In the genomic region with DNA sequence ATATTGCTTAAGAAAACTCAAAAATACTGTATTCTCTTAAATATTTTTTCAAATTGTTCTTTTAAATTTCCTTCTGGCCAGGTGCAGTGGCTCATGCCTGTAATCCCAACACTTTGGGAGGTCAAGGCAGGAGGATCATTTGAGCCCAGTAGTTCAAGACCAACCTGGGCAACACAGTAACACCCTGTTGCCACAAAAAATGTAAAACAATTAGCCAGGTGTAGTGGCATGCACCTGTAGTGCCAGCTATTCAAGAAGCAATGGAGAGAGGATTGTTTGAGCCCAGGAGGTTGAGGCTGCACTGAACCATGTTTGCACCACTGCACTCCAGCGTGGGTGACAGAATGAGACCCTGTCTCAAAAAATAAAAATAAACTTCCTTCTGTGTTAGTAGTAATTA, we compare ENCODE assay signal across 18 cellular contexts.
DNase-seq lines count a peak whose midpoint lies in the region; ATAC-seq and TF ChIP-seq lines count a peak whose summit lies in the region.
"Had no signal": no experiment of that assay in that cellular context is flagged by ENCODE, and none has a peak within 500 bp of the region (broad histone marks: within the 10 kb centered on the region; RNA-seq: fewer than 3 reads in every experiment).

No MANE protein-coding gene starts in this region.

- H3K79me2 ChIP-seq in OCI-LY7 (ENCODE audit: insufficient read depth, low read depth, low read length): peaks cover 71% of the 10 kb centered on the region; the same call in 1 of the 2 replicates
- no peaks in the 10 kb centered on the region for H3K79me2 ChIP-seq in PC-9 (ENCODE audit: low read depth)

- CTCF ChIA-PET in OCI-LY7 (lab: Charles Lee; ENCODE audit: unreplicated experiment): no interaction called here
- CTCF ChIA-PET in PC-9 (lab: Charles Lee): no interaction called here

- H3K4me3 ChIP-seq in OCI-LY7 (ENCODE audit: low read depth, low read length, poor library complexity, severe bottlenecking): peak overlapping the region; percentile 55
- no peak overlapping the region for H3K4me3 ChIP-seq in iPS DF 6.9 (ENCODE audit: low read length)
- no peak overlapping the region for H3K4me3 ChIP-seq in PC-9

- H2AFZ ChIP-seq in OCI-LY7 (ENCODE audit: low read length) (no peak overlapping the region), PC-9 (no peak overlapping the region)

- ATAC-seq in activated naive CD8-positive, alpha-beta T cell treated with anti-CD3 and anti-CD28 coated beads, Interleukin-2, amount 50 U/mL, for 24 hours: no peak
- no peak for ATAC-seq in HG03025 (IDR thresholded peaks at IDR 0.05; ENCODE audit: low FRiP score, unreplicated experiment)
- no peak for ATAC-seq in stimulated activated effector memory CD8-positive, alpha-beta T cell treated with anti-CD3 and anti-CD28 coated beads, Interleukin-12 subunit alpha, Interleukin-12 subunit beta, amount 100 ng/mL, for 72 hours
- ATAC-seq: Panc1, SK-N-SH treated with all-trans-retinoic acid at 6 μM for 48 hours had no signal

- H3F3A ChIP-seq in PC-9 (ENCODE audit: insufficient read depth, low read depth): no peaks in the 10 kb centered on the region

- peaks cover 99% of the 10 kb centered on the region for H3K4me1 ChIP-seq in OCI-LY7 (ENCODE audit: insufficient read depth, low read length, poor library complexity, severe bottlenecking)
- peaks cover 6% of the 10 kb centered on the region for H3K4me1 ChIP-seq in iPS DF 6.9 (ENCODE audit: control insufficient read depth, insufficient read depth, low read length)
- 0 out of 2 replicates have a peak, but pooled peaks cover 3% of the 10 kb centered on the region for H3K4me1 ChIP-seq in PC-9 (replicated peaks; ENCODE audit: insufficient read depth)

- H3K4me1 Mint-ChIP-seq in activated naive CD8-positive, alpha-beta T cell treated with anti-CD3 and anti-CD28 coated beads for 36 hours: peaks cover 11% of the 10 kb centered on the region
- H3K4me1 Mint-ChIP-seq in activated naive CD8-positive, alpha-beta T cell treated with anti-CD3 and anti-CD28 coated beads, Interleukin-2, amount 50 U/mL, for 24 hours: peaks cover 20% of the 10 kb centered on the region
- peaks cover 15% of the 10 kb centered on the region for H3K4me1 Mint-ChIP-seq in stimulated activated effector memory CD8-positive, alpha-beta T cell treated with anti-CD3 and anti-CD28 coated beads, Interleukin-12 subunit alpha, Interleukin-12 subunit beta, amount 100 ng/mL, for 72 hours

- H3K9me3 Mint-ChIP-seq in activated naive CD8-positive, alpha-beta T cell treated with anti-CD3 and anti-CD28 coated beads for 36 hours: no peaks in the 10 kb centered on the region
- H3K9me3 Mint-ChIP-seq in activated naive CD8-positive, alpha-beta T cell treated with anti-CD3 and anti-CD28 coated beads, Interleukin-2, amount 50 U/mL, for 24 hours: no peaks in the 10 kb centered on the region
- no peaks in the 10 kb centered on the region for H3K9me3 Mint-ChIP-seq in stimulated activated effector memory CD8-positive, alpha-beta T cell treated with anti-CD3 and anti-CD28 coated beads, Interleukin-12 subunit alpha, Interleukin-12 subunit beta, amount 100 ng/mL, for 72 hours

- no peak overlapping the region for H3K4me3 Mint-ChIP-seq in activated naive CD8-positive, alpha-beta T cell treated with anti-CD3 and anti-CD28 coated beads for 36 hours
- H3K4me3 Mint-ChIP-seq in activated naive CD8-positive, alpha-beta T cell treated with anti-CD3 and anti-CD28 coated beads, Interleukin-2, amount 50 U/mL, for 24 hours: no peak overlapping the region
- H3K4me3 Mint-ChIP-seq in stimulated activated effector memory CD8-positive, alpha-beta T cell treated with anti-CD3 and anti-CD28 coated beads, Interleukin-12 subunit alpha, Interleukin-12 subunit beta, amount 100 ng/mL, for 72 hours: no peak overlapping the region
- H3K4me3 Mint-ChIP-seq: T-helper 17 cell had no signal

- no peak for TF ChIP-seq CTCF in OCI-LY7 (conservative IDR thresholded peaks at IDR 0.05; ENCODE audit: low read length)
- TF ChIP-seq CTCF in PC-9 (conservative IDR thresholded peaks at IDR 0.05): no peak

- DNase-seq in activated naive CD8-positive, alpha-beta T cell treated with anti-CD3 and anti-CD28 coated beads for 36 hours: no peak
- DNase-seq in activated naive CD8-positive, alpha-beta T cell treated with anti-CD3 and anti-CD28 coated beads, Interleukin-2, amount 50 U/mL, for 24 hours: no peak
- DNase-seq in OCI-LY7 (ENCODE audit: low spot score) (peak; percentile 73), iPS DF 6.9 (ENCODE audit: low read depth, low spot score) (no peak), PC-9 (no peak), NCI-H446 (lab: John Stamatoyannopoulos, UW) (no peak)
- no peak for DNase-seq in stimulated activated effector memory CD8-positive, alpha-beta T cell treated with anti-CD3 and anti-CD28 coated beads, Interleukin-12 subunit alpha, Interleukin-12 subunit beta, amount 100 ng/mL, for 72 hours (ENCODE audit: low spot score in 2 of 2)
- DNase-seq: EL, NCI-H1092, NCI-H2107, NCI-H345, SHP77, T-helper 17 cell had no signal

- H3K9me3 ChIP-seq in OCI-LY7 (ENCODE audit: low read length) (no peaks in the 10 kb centered on the region), iPS DF 6.9 (ENCODE audit: control insufficient read depth, insufficient read depth, low read length) (no peaks in the 10 kb centered on the region), PC-9 (ENCODE audit: insufficient read depth, low read depth) (no peaks in the 10 kb centered on the region)

- H3K36me3 ChIP-seq in OCI-LY7 (ENCODE audit: insufficient read depth, low read length): peaks cover 54% of the 10 kb centered on the region
- H3K36me3 ChIP-seq in iPS DF 6.9 (ENCODE audit: control insufficient read depth, insufficient read depth, low read length): no peaks in the 10 kb centered on the region
- no peaks in the 10 kb centered on the region for H3K36me3 ChIP-seq in PC-9 (ENCODE audit: low read depth)

- H3K27ac Mint-ChIP-seq in activated naive CD8-positive, alpha-beta T cell treated with anti-CD3 and anti-CD28 coated beads for 36 hours: peak overlapping the region; percentile 34
- no peak overlapping the region for H3K27ac Mint-ChIP-seq in activated naive CD8-positive, alpha-beta T cell treated with anti-CD3 and anti-CD28 coated beads, Interleukin-2, amount 50 U/mL, for 24 hours
- no peak overlapping the region for H3K27ac Mint-ChIP-seq in stimulated activated effector memory CD8-positive, alpha-beta T cell treated with anti-CD3 and anti-CD28 coated beads, Interleukin-12 subunit alpha, Interleukin-12 subunit beta, amount 100 ng/mL, for 72 hours

- peak overlapping the region; percentile 81 for H3K4me2 ChIP-seq in OCI-LY7 (ENCODE audit: low read length)
- H3K4me2 ChIP-seq in PC-9: no peak overlapping the region

- H3K27me3 ChIP-seq in iPS DF 6.9 (ENCODE audit: control insufficient read depth, insufficient read depth, low read length) (no peaks in the 10 kb centered on the region), PC-9 (ENCODE audit: insufficient read depth, low read depth) (no peaks in the 10 kb centered on the region)

- H3K27ac ChIP-seq in OCI-LY7 (ENCODE audit: low read depth, low read length, poor library complexity, severe bottlenecking) (peak overlapping the region; percentile 99), iPS DF 6.9 (ENCODE audit: low read length) (peak overlapping the region; percentile 86), PC-9 (no peak overlapping the region)
- H3K27ac ChIP-seq: 22Rv1, C4-2B had no signal

- no CpG with 5 or more reads among the region's 1 CpG for WGBS in iPS DF 6.9 (ENCODE audit: insufficient coverage, insufficient read length)

- H3K27me3 Mint-ChIP-seq in activated naive CD8-positive, alpha-beta T cell treated with anti-CD3 and anti-CD28 coated beads for 36 hours: no peaks in the 10 kb centered on the region
- H3K27me3 Mint-ChIP-seq in activated naive CD8-positive, alpha-beta T cell treated with anti-CD3 and anti-CD28 coated beads, Interleukin-2, amount 50 U/mL, for 24 hours: no peaks in the 10 kb centered on the region
- H3K27me3 Mint-ChIP-seq: T-helper 17 cell had no signal

- peaks cover 9% of the 10 kb centered on the region for H3K36me3 Mint-ChIP-seq in activated naive CD8-positive, alpha-beta T cell treated with anti-CD3 and anti-CD28 coated beads for 36 hours
- H3K36me3 Mint-ChIP-seq in activated naive CD8-positive, alpha-beta T cell treated with anti-CD3 and anti-CD28 coated beads, Interleukin-2, amount 50 U/mL, for 24 hours (ENCODE audit: low read depth): peaks cover 16% of the 10 kb centered on the region
- H3K36me3 Mint-ChIP-seq in stimulated activated effector memory CD8-positive, alpha-beta T cell treated with anti-CD3 and anti-CD28 coated beads, Interleukin-12 subunit alpha, Interleukin-12 subunit beta, amount 100 ng/mL, for 72 hours: peaks cover 10% of the 10 kb centered on the region

- intact Hi-C loops in OCI-LY7 (cut with micrococcal nuclease; ENCODE audit: unreplicated experiment): loop anchor here (1.0 to 2.0 kb wide), 4 partner anchors 51 to 165 kb away; partner anchors contain the start of gene STRBP
- intact Hi-C loops in PC-9 (cut with micrococcal nuclease; ENCODE audit: unreplicated experiment): no loop called here

- H4K20me1 ChIP-seq in OCI-LY7 (ENCODE audit: insufficient read depth, low read length) (no peaks in the 10 kb centered on the region), PC-9 (ENCODE audit: insufficient read depth) (no peaks in the 10 kb centered on the region)

- POLR2A ChIA-PET in OCI-LY7 (lab: Charles Lee) (interaction anchor here (0.6 to 3.5 kb wide), 9 partner anchors 7 to 165 kb away, joined by 3 to 21 read pairs (median 4); no protein-coding TSS in a partner anchor), PC-9 (lab: Charles Lee; ENCODE audit: unreplicated experiment) (no interaction called here)

- H3K9me2 ChIP-seq in OCI-LY7 (ENCODE audit: insufficient read depth, low read length): no peaks in the 10 kb centered on the region
- H3K9me2 ChIP-seq in PC-9 (ENCODE audit: insufficient read depth): no peaks in the 10 kb centered on the region

- BruUV-seq in OCI-LY7 (replicated peaks; lab: Mats Ljungman, UMichigan) (no TSS peak), PC-9 (replicated peaks; lab: Mats Ljungman, UMichigan) (no TSS peak)
